ENCODE assay signal across 29 cellular contexts in genomic region chr2:169964740-169965139, GRCh38.
DNase-seq lines count a peak whose midpoint lies in the region; ATAC-seq and TF ChIP-seq lines count a peak whose summit lies in the region.
"Had no signal": no experiment of that assay in that cellular context is flagged by ENCODE, and none has a peak within 500 bp of the region (broad histone marks: within the 10 kb centered on the region; RNA-seq: fewer than 3 reads in every experiment).

No MANE protein-coding gene starts in this region.

- peak; percentile 36 for ATAC-seq in sciatic nerve
- no peak for ATAC-seq in HG03135 (IDR thresholded peaks at IDR 0.05; ENCODE audit: unreplicated experiment)
- no peak for ATAC-seq in GM21390 (IDR thresholded peaks at IDR 0.05; ENCODE audit: unreplicated experiment)
- ATAC-seq: naive thymus-derived CD4-positive, alpha-beta T cell had no signal

- peak; percentile 22 for DNase-seq in HT-29 (ENCODE audit: low spot score)
- DNase-seq in fibroblast of pulmonary artery (ENCODE audit: low read depth), result peak; percentile 11
- DNase-seq in sciatic nerve (ENCODE audit: low spot score), result no peak
- no peak for DNase-seq in activated CD4-positive, CD25-positive, alpha-beta regulatory T cell treated with anti-CD3 and anti-CD28 coated beads, Interleukin-2, amount 50 U/mL, for 72 hours
- DNase-seq in endothelial cell (ENCODE audit: low spot score), result no peak
- DNase-seq: activated CD4-positive, alpha-beta T cell treated with anti-CD3 and anti-CD28 coated beads, Interleukin-2, amount 10 ng/mL, durations not matched to agents 24 days and 14 days; activated effector memory CD4-positive, alpha-beta T cell treated with anti-CD3 and anti-CD28 coated beads, Interleukin-2, amount 50 U/mL, for 16 hours; activated T-cell treated with anti-CD3 and anti-CD28 coated beads, Interleukin-2, amount 50 U/mL, for 1 hour; anterior cingulate cortex; colonic mucosa; DMS79 treated with DMSO at 0.1 percent for 48 hours; effector memory CD4-positive, alpha-beta T cell; erythroblast; Karpas-422; kidney; midbrain; naive thymus-derived CD4-positive, alpha-beta T cell; NCI-H446 treated with DMSO at 0.1 percent for 48 hours; NCI-H774; SHP77 treated with DMSO at 0.1 percent for 48 hours; stimulated activated naive CD4-positive, alpha-beta T cell; SW 1271 had no signal

- H3K4me3 Mint-ChIP-seq in endothelial cell (ENCODE audit: unreplicated experiment), result no peak overlapping the region
- H3K4me3 Mint-ChIP-seq: activated CD4-positive, alpha-beta T cell treated with anti-CD3 and anti-CD28 coated beads, Interleukin-2, amount 10 ng/mL, durations not matched to agents 24 days and 14 days; activated naive CD8-positive, alpha-beta T cell; CD14-positive monocyte; naive thymus-derived CD4-positive, alpha-beta T cell had no signal

- H3K9me3 Mint-ChIP-seq in endothelial cell (ENCODE audit: unreplicated experiment), result no peaks in the 10 kb centered on the region
- H3K9me3 Mint-ChIP-seq: activated CD4-positive, alpha-beta T cell treated with anti-CD3 and anti-CD28 coated beads, Interleukin-2, amount 10 ng/mL, durations not matched to agents 24 days and 14 days had no signal

- H3K4me1 Mint-ChIP-seq in endothelial cell (ENCODE audit: unreplicated experiment), result no peaks in the 10 kb centered on the region
- H3K4me1 Mint-ChIP-seq: activated CD4-positive, alpha-beta T cell treated with anti-CD3 and anti-CD28 coated beads, Interleukin-2, amount 10 ng/mL, durations not matched to agents 24 days and 14 days had no signal

- peak overlapping the region; percentile 59 for H3K27ac ChIP-seq in VCaP
- H3K27ac ChIP-seq: cardiac muscle cell, colonic mucosa, skin epidermis had no signal

- no peak overlapping the region for H3K4me3 ChIP-seq in fibroblast of pulmonary artery (replicated peaks; ENCODE audit: low read depth, low read length)
- H3K4me3 ChIP-seq: cardiac muscle cell, colonic mucosa, skin epidermis had no signal

- TF ChIP-seq CTCF in VCaP (conservative IDR thresholded peaks at IDR 0.05), result no peak
- TF ChIP-seq CTCF in fibroblast of pulmonary artery (IDR thresholded peaks at IDR 0.05; ENCODE audit: low read length, missing control alignments), result no peak
- TF ChIP-seq CTCF in endothelial cell (IDR thresholded peaks at IDR 0.05; ENCODE audit: unreplicated experiment), result no peak

- no peak overlapping the region for H3K27ac Mint-ChIP-seq in endothelial cell (ENCODE audit: unreplicated experiment)
- H3K27ac Mint-ChIP-seq: activated CD4-positive, alpha-beta T cell treated with anti-CD3 and anti-CD28 coated beads, Interleukin-2, amount 10 ng/mL, durations not matched to agents 24 days and 14 days; activated naive CD8-positive, alpha-beta T cell; naive thymus-derived CD4-positive, alpha-beta T cell had no signal

- peaks cover 10% of the 10 kb centered on the region for H3K36me3 Mint-ChIP-seq in endothelial cell (ENCODE audit: low read depth, unreplicated experiment)

- intact Hi-C loops in sciatic nerve (cut with DNase I), result no loop called here

- H3K27me3 Mint-ChIP-seq in endothelial cell (ENCODE audit: unreplicated experiment), result no peaks in the 10 kb centered on the region
- H3K27me3 Mint-ChIP-seq: activated CD4-positive, alpha-beta T cell treated with anti-CD3 and anti-CD28 coated beads, Interleukin-2, amount 10 ng/mL, durations not matched to agents 24 days and 14 days; activated naive CD8-positive, alpha-beta T cell; naive thymus-derived CD4-positive, alpha-beta T cell had no signal

Comparison
In these comparisons a context has a peak if more than half of its experiments do, and no peak if none do; other contexts are left out.
1. DNase-seq: peak in HT-29 (single experiment) and fibroblast of pulmonary artery (single experiment); none in sciatic nerve (single experiment), activated CD4-positive, CD25-positive, alpha-beta regulatory T cell treated with anti-CD3 and anti-CD28 coated beads, Interleukin-2, amount 50 U/mL, for 72 hours (single experiment) and endothelial cell (single experiment).